In genomic region chr19:38445362-38445761, GRCh38 we compare ENCODE assay signal across 20 cellular contexts. TPM values are rescaled to one million over a fixed set of nuclear protein-coding genes. Genes with fewer than 3 reads are reported as not detected.
DNase-seq lines count a peak whose midpoint lies in the region; ATAC-seq and TF ChIP-seq lines count a peak whose summit lies in the region.
"Had no signal": no experiment of that assay in that cellular context is flagged by ENCODE, and none has a peak within 500 bp of the region (broad histone marks: within the 10 kb centered on the region; RNA-seq: fewer than 3 reads in every experiment).

No MANE protein-coding gene starts in this region.

- no peak overlapping the region for H3K27ac ChIP-seq in neural progenitor cell
- H3K27ac ChIP-seq in esophagus muscularis mucosa (replicated peaks in 1 of 4), result no peak overlapping the region
- H3K27ac ChIP-seq: 22Rv1, BLaER1 had no signal

- no peak overlapping the region for H3K4me2 ChIP-seq in neural progenitor cell
- H3K4me2 ChIP-seq: BLaER1, GM23338 had no signal

- DNase-seq in activated CD8-positive, alpha-beta T cell treated with anti-CD3 and anti-CD28 coated beads, Interleukin-2, amount 10 ng/mL, durations not matched to agents 7 days and 5 days, result no peak
- no peak for DNase-seq in activated CD8-positive, alpha-beta T cell treated with anti-CD3 and anti-CD28 coated beads for 36 hours
- DNase-seq in activated T-helper 1 cell treated with anti-CD3 and anti-CD28 coated beads, Interleukin-12 subunit alpha, Interleukin-12 subunit beta, Interleukin-2, Interleukin-4 antibody, amounts not matched to agents 30 ng/mL and 10 ng/mL and 1 ng/mL, durations not matched to agents 14 hours and 24 hours and 36 hours (ENCODE audit: low spot score), result no peak
- DNase-seq in neural progenitor cell (ENCODE audit: low spot score) (no peak), HFFc6 (no peak), esophagus muscularis mucosa (ENCODE audit: extremely low spot score) (no peak), NCI-H2227 (lab: John Stamatoyannopoulos, UW; ENCODE audit: unreplicated experiment) (no peak)
- DNase-seq: CD4-positive, alpha-beta memory T cell; DMS153; DMS79; GDM1; HCEC 1CT had no signal

- H3F3A ChIP-seq in neural progenitor cell (ENCODE audit: low read depth), result no peaks in the 10 kb centered on the region

- H2AFZ ChIP-seq in neural progenitor cell (replicated peaks), result no peak overlapping the region
- H2AFZ ChIP-seq: GM23338 had no signal

- H3K9me3 ChIP-seq in neural progenitor cell (ENCODE audit: low read depth), result no peaks in the 10 kb centered on the region
- H3K9me3 ChIP-seq in esophagus muscularis mucosa, result no peaks in the 10 kb centered on the region
- H3K9me3 ChIP-seq: BLaER1 had no signal

- H3K4me3 Mint-ChIP-seq in activated CD8-positive, alpha-beta T cell treated with anti-CD3 and anti-CD28 coated beads, Interleukin-2, amount 10 ng/mL, durations not matched to agents 7 days and 5 days, result no peak overlapping the region
- no peak overlapping the region for H3K4me3 Mint-ChIP-seq in activated CD8-positive, alpha-beta T cell treated with anti-CD3 and anti-CD28 coated beads for 36 hours
- no peak overlapping the region for H3K4me3 Mint-ChIP-seq in activated T-helper 1 cell treated with anti-CD3 and anti-CD28 coated beads, Interleukin-12 subunit alpha, Interleukin-12 subunit beta, Interleukin-2, Interleukin-4 antibody, amounts not matched to agents 30 ng/mL and 10 ng/mL and 1 ng/mL, durations not matched to agents 14 hours and 24 hours and 36 hours
- H3K4me3 Mint-ChIP-seq in neural progenitor cell (peak overlapping the region; percentile 0), HFFc6 (no peak overlapping the region)
- H3K4me3 Mint-ChIP-seq: CD14-positive monocyte; CD4-positive, alpha-beta memory T cell; GM23338; IgD-negative memory B cell had no signal

- CTCF ChIA-PET in activated CD8-positive, alpha-beta T cell treated with anti-CD3 and anti-CD28 coated beads, Interleukin-2, amount 10 ng/mL, durations not matched to agents 7 days and 5 days (lab: Charles Lee), result no interaction called here
- CTCF ChIA-PET in activated CD8-positive, alpha-beta T cell treated with anti-CD3 and anti-CD28 coated beads for 36 hours (lab: Charles Lee), result interaction anchor here (1.6 kb wide), 1 partner anchor 42 kb away, joined by 9 read pairs; the partner anchor contains the start of gene FAM98C

- no peak for ATAC-seq in activated CD8-positive, alpha-beta T cell treated with anti-CD3 and anti-CD28 coated beads, Interleukin-2, amount 10 ng/mL, durations not matched to agents 7 days and 5 days
- ATAC-seq in activated CD8-positive, alpha-beta T cell treated with anti-CD3 and anti-CD28 coated beads for 36 hours, result no peak
- ATAC-seq: GM23338, HepG2 had no signal

- H3K9me3 Mint-ChIP-seq in activated CD8-positive, alpha-beta T cell treated with anti-CD3 and anti-CD28 coated beads, Interleukin-2, amount 10 ng/mL, durations not matched to agents 7 days and 5 days (ENCODE audit: insufficient read depth), result no peaks in the 10 kb centered on the region
- H3K9me3 Mint-ChIP-seq in activated CD8-positive, alpha-beta T cell treated with anti-CD3 and anti-CD28 coated beads for 36 hours, result no peaks in the 10 kb centered on the region
- no peaks in the 10 kb centered on the region for H3K9me3 Mint-ChIP-seq in activated T-helper 1 cell treated with anti-CD3 and anti-CD28 coated beads, Interleukin-12 subunit alpha, Interleukin-12 subunit beta, Interleukin-2, Interleukin-4 antibody, amounts not matched to agents 30 ng/mL and 10 ng/mL and 1 ng/mL, durations not matched to agents 14 hours and 24 hours and 36 hours
- H3K9me3 Mint-ChIP-seq in neural progenitor cell (no peaks in the 10 kb centered on the region), HFFc6 (no peaks in the 10 kb centered on the region)
- H3K9me3 Mint-ChIP-seq: GM23338 had no signal

- H3K27ac Mint-ChIP-seq in activated CD8-positive, alpha-beta T cell treated with anti-CD3 and anti-CD28 coated beads, Interleukin-2, amount 10 ng/mL, durations not matched to agents 7 days and 5 days, result peak overlapping the region; percentile 45
- no peak overlapping the region for H3K27ac Mint-ChIP-seq in activated CD8-positive, alpha-beta T cell treated with anti-CD3 and anti-CD28 coated beads for 36 hours
- peak overlapping the region; percentile 6 for H3K27ac Mint-ChIP-seq in activated T-helper 1 cell treated with anti-CD3 and anti-CD28 coated beads, Interleukin-12 subunit alpha, Interleukin-12 subunit beta, Interleukin-2, Interleukin-4 antibody, amounts not matched to agents 30 ng/mL and 10 ng/mL and 1 ng/mL, durations not matched to agents 14 hours and 24 hours and 36 hours
- H3K27ac Mint-ChIP-seq in neural progenitor cell, result no peak overlapping the region
- H3K27ac Mint-ChIP-seq in HFFc6, result no peak overlapping the region
- H3K27ac Mint-ChIP-seq: GM23338, IgD-negative memory B cell had no signal

- TF ChIP-seq EP300 in esophagus muscularis mucosa (IDR thresholded peaks at IDR 0.05), result no peak

- H4K20me1 ChIP-seq in neural progenitor cell (ENCODE audit: low read depth), result no peaks in the 10 kb centered on the region
- H4K20me1 ChIP-seq: BLaER1 had no signal

- H3K36me3 ChIP-seq in neural progenitor cell, result no peaks in the 10 kb centered on the region
- H3K36me3 ChIP-seq in esophagus muscularis mucosa, result no peaks in the 10 kb centered on the region
- H3K36me3 ChIP-seq: BLaER1 had no signal

- H3K4me3 ChIP-seq in neural progenitor cell (no peak overlapping the region), esophagus muscularis mucosa (no peak overlapping the region)
- H3K4me3 ChIP-seq: BLaER1, GM23338 had no signal

- no peak for TF ChIP-seq CTCF in activated CD8-positive, alpha-beta T cell treated with anti-CD3 and anti-CD28 coated beads for 36 hours (IDR thresholded peaks at IDR 0.05)
- TF ChIP-seq CTCF in neural progenitor cell (IDR thresholded peaks at IDR 0.05) (no peak), HFFc6 (IDR thresholded peaks at IDR 0.05) (no peak), esophagus muscularis mucosa (IDR thresholded peaks at IDR 0.05) (no peak)

- no peak overlapping the region for H3K9ac ChIP-seq in neural progenitor cell
- H3K9ac ChIP-seq: BLaER1 had no signal

- H3K27me3 ChIP-seq in neural progenitor cell (no peaks in the 10 kb centered on the region), esophagus muscularis mucosa (peaks cover 0 to 26% (median 0%) of the 10 kb centered on the region in 4 donors)
- H3K27me3 ChIP-seq: BLaER1 had no signal

- H3K27me3 Mint-ChIP-seq in activated CD8-positive, alpha-beta T cell treated with anti-CD3 and anti-CD28 coated beads, Interleukin-2, amount 10 ng/mL, durations not matched to agents 7 days and 5 days (ENCODE audit: low read depth), result peaks cover 2% of the 10 kb centered on the region
- H3K27me3 Mint-ChIP-seq in activated CD8-positive, alpha-beta T cell treated with anti-CD3 and anti-CD28 coated beads for 36 hours, result peaks cover 11% of the 10 kb centered on the region
- H3K27me3 Mint-ChIP-seq in activated T-helper 1 cell treated with anti-CD3 and anti-CD28 coated beads, Interleukin-12 subunit alpha, Interleukin-12 subunit beta, Interleukin-2, Interleukin-4 antibody, amounts not matched to agents 30 ng/mL and 10 ng/mL and 1 ng/mL, durations not matched to agents 14 hours and 24 hours and 36 hours (ENCODE audit: insufficient read depth), result peaks cover 5% of the 10 kb centered on the region
- H3K27me3 Mint-ChIP-seq in neural progenitor cell (ENCODE audit: insufficient read depth, low read depth) (peaks cover 9% of the 10 kb centered on the region), HFFc6 (ENCODE audit: insufficient read depth) (peaks cover 28% of the 10 kb centered on the region)

- TF ChIP-seq POLR2A in esophagus muscularis mucosa (IDR thresholded peaks at IDR 0.05; ENCODE audit: low read depth), result no peak

- no peaks in the 10 kb centered on the region for H3K79me2 ChIP-seq in neural progenitor cell (ENCODE audit: low read depth)

- no peaks in the 10 kb centered on the region for H3K36me3 Mint-ChIP-seq in activated CD8-positive, alpha-beta T cell treated with anti-CD3 and anti-CD28 coated beads, Interleukin-2, amount 10 ng/mL, durations not matched to agents 7 days and 5 days (ENCODE audit: low read depth)
- H3K36me3 Mint-ChIP-seq in activated CD8-positive, alpha-beta T cell treated with anti-CD3 and anti-CD28 coated beads for 36 hours (ENCODE audit: low read depth), result no peaks in the 10 kb centered on the region
- no peaks in the 10 kb centered on the region for H3K36me3 Mint-ChIP-seq in activated T-helper 1 cell treated with anti-CD3 and anti-CD28 coated beads, Interleukin-12 subunit alpha, Interleukin-12 subunit beta, Interleukin-2, Interleukin-4 antibody, amounts not matched to agents 30 ng/mL and 10 ng/mL and 1 ng/mL, durations not matched to agents 14 hours and 24 hours and 36 hours (ENCODE audit: low read depth)
- H3K36me3 Mint-ChIP-seq in neural progenitor cell (no peaks in the 10 kb centered on the region), HFFc6 (ENCODE audit: low read depth) (no peaks in the 10 kb centered on the region)
- H3K36me3 Mint-ChIP-seq: CD14-positive monocyte; CD4-positive, alpha-beta memory T cell; IgD-negative memory B cell had no signal

- POLR2A ChIA-PET in activated CD8-positive, alpha-beta T cell treated with anti-CD3 and anti-CD28 coated beads, Interleukin-2, amount 10 ng/mL, durations not matched to agents 7 days and 5 days (lab: Charles Lee), result no interaction called here
- POLR2A ChIA-PET in activated CD8-positive, alpha-beta T cell treated with anti-CD3 and anti-CD28 coated beads for 36 hours (lab: Charles Lee), result no interaction called here

- peaks cover 4% of the 10 kb centered on the region for H3K4me1 ChIP-seq in neural progenitor cell
- no peaks in the 10 kb centered on the region for H3K4me1 ChIP-seq in esophagus muscularis mucosa
- H3K4me1 ChIP-seq: BLaER1 had no signal

- WGBS in esophagus muscularis mucosa, result 96% methylated on average over 7 of the region's 7 CpGs

- peaks cover 3% of the 10 kb centered on the region for H3K4me1 Mint-ChIP-seq in activated CD8-positive, alpha-beta T cell treated with anti-CD3 and anti-CD28 coated beads, Interleukin-2, amount 10 ng/mL, durations not matched to agents 7 days and 5 days (ENCODE audit: low read depth)
- no peaks in the 10 kb centered on the region for H3K4me1 Mint-ChIP-seq in activated CD8-positive, alpha-beta T cell treated with anti-CD3 and anti-CD28 coated beads for 36 hours (ENCODE audit: low read depth)
- no peaks in the 10 kb centered on the region for H3K4me1 Mint-ChIP-seq in activated T-helper 1 cell treated with anti-CD3 and anti-CD28 coated beads, Interleukin-12 subunit alpha, Interleukin-12 subunit beta, Interleukin-2, Interleukin-4 antibody, amounts not matched to agents 30 ng/mL and 10 ng/mL and 1 ng/mL, durations not matched to agents 14 hours and 24 hours and 36 hours (ENCODE audit: low read depth)
- H3K4me1 Mint-ChIP-seq in neural progenitor cell (peaks cover 6% of the 10 kb centered on the region), HFFc6 (ENCODE audit: low read depth) (no peaks in the 10 kb centered on the region)
- H3K4me1 Mint-ChIP-seq: IgD-negative memory B cell had no signal

- intact Hi-C loops in activated CD8-positive, alpha-beta T cell treated with anti-CD3 and anti-CD28 coated beads for 36 hours (cut with micrococcal nuclease), result no loop called here
- intact Hi-C loops in activated T-helper 1 cell treated with anti-CD3 and anti-CD28 coated beads, Interleukin-12 subunit alpha, Interleukin-12 subunit beta, Interleukin-2, Interleukin-4 antibody, amounts not matched to agents 30 ng/mL and 10 ng/mL and 1 ng/mL, durations not matched to agents 14 hours and 24 hours and 36 hours (cut with micrococcal nuclease), result no loop called here
- intact Hi-C loops in esophagus muscularis mucosa (cut with DNase I), result no loop called here

RNA-seq across cellular contexts. Expression of gene RYR1, which starts 11.9 kb away (rescaled TPM):
- under 1 TPM; 0.42 to 0.83 TPM for total RNA-seq in activated CD8-positive, alpha-beta T cell treated with anti-CD3 and anti-CD28 coated beads, Interleukin-2, amount 10 ng/mL, durations not matched to agents 7 days and 5 days
- total RNA-seq in activated CD8-positive, alpha-beta T cell treated with anti-CD3 and anti-CD28 coated beads for 36 hours, result 1 to 10 TPM in 1 of 2 experiments, under 1 TPM in 1; 0.63 to 1.2 TPM
- total RNA-seq in activated T-helper 1 cell treated with anti-CD3 and anti-CD28 coated beads, Interleukin-12 subunit alpha, Interleukin-12 subunit beta, Interleukin-2, Interleukin-4 antibody, amounts not matched to agents 30 ng/mL and 10 ng/mL and 1 ng/mL, durations not matched to agents 14 hours and 24 hours and 36 hours, result 2.6 and 3.8 TPM in 2 replicates
- total RNA-seq in neural progenitor cell (ENCODE audit: low replicate concordance) (0.60 and 2.2 TPM in 2 replicates), esophagus muscularis mucosa (1 to 10 TPM in 3 of 4 donors, under 1 TPM in 1; 0.99 to 4.0 (median 2.7) TPM)
- total RNA-seq in HFFc6 (2021; fragmentation: NEBNext Ultra II Directional; extraction: Animal tissue kit (Norgen Biotek cat#: 25700)), result not detected
- total RNA-seq: HepG2 had no signal

RNA-seq across cellular contexts. Expression of gene RASGRP4, which starts 19.3 kb away (rescaled TPM):
- under 1 TPM; 0.42 to 0.50 TPM for total RNA-seq in activated CD8-positive, alpha-beta T cell treated with anti-CD3 and anti-CD28 coated beads, Interleukin-2, amount 10 ng/mL, durations not matched to agents 7 days and 5 days
- total RNA-seq in activated CD8-positive, alpha-beta T cell treated with anti-CD3 and anti-CD28 coated beads for 36 hours, result 1 to 10 TPM; 1.4 to 1.8 TPM
- total RNA-seq in activated T-helper 1 cell treated with anti-CD3 and anti-CD28 coated beads, Interleukin-12 subunit alpha, Interleukin-12 subunit beta, Interleukin-2, Interleukin-4 antibody, amounts not matched to agents 30 ng/mL and 10 ng/mL and 1 ng/mL, durations not matched to agents 14 hours and 24 hours and 36 hours, result 1.5 and 1.8 TPM in 2 replicates
- total RNA-seq in neural progenitor cell (ENCODE audit: low replicate concordance) (0.09 TPM in 1 of 2 replicates, not detected in the other), esophagus muscularis mucosa (1 to 10 TPM; 3.2 to 7.8 (median 4.4) TPM)
- total RNA-seq in HFFc6 (2021; fragmentation: NEBNext Ultra II Directional; extraction: Animal tissue kit (Norgen Biotek cat#: 25700)), result not detected
- total RNA-seq: A673, Daoy, HepG2 had no signal

RNA-seq across cellular contexts. Expression of gene FAM98C, which starts 42.5 kb away (rescaled TPM):
- 10 to 100 TPM; 21.0 to 25.9 TPM for total RNA-seq in activated CD8-positive, alpha-beta T cell treated with anti-CD3 and anti-CD28 coated beads, Interleukin-2, amount 10 ng/mL, durations not matched to agents 7 days and 5 days
- 10 to 100 TPM; 11.7 to 12.5 TPM for total RNA-seq in activated CD8-positive, alpha-beta T cell treated with anti-CD3 and anti-CD28 coated beads for 36 hours
- total RNA-seq in activated T-helper 1 cell treated with anti-CD3 and anti-CD28 coated beads, Interleukin-12 subunit alpha, Interleukin-12 subunit beta, Interleukin-2, Interleukin-4 antibody, amounts not matched to agents 30 ng/mL and 10 ng/mL and 1 ng/mL, durations not matched to agents 14 hours and 24 hours and 36 hours, result 26.6 and 27.5 TPM in 2 replicates
- total RNA-seq in neural progenitor cell (ENCODE audit: low replicate concordance), result 3.5 and 13.2 TPM in 2 replicates
- 10 to 100 TPM; 12.5 to 16.9 (median 15.6) TPM for total RNA-seq in HFFc6 (2021; fragmentation: NEBNext Ultra II Directional; extraction: Animal tissue kit (Norgen Biotek cat#: 25700))
- 10 to 100 TPM; 16.2 to 22.0 (median 19.7) TPM for total RNA-seq in esophagus muscularis mucosa

RNA-seq across cellular contexts. Expression of gene SPRED3, which starts 56.9 kb away (rescaled TPM):
- 1 to 10 TPM in 1 of 2 experiments, under 1 TPM in 1; 0.90 to 1.3 TPM for total RNA-seq in activated CD8-positive, alpha-beta T cell treated with anti-CD3 and anti-CD28 coated beads, Interleukin-2, amount 10 ng/mL, durations not matched to agents 7 days and 5 days
- total RNA-seq in activated CD8-positive, alpha-beta T cell treated with anti-CD3 and anti-CD28 coated beads for 36 hours, result 1 to 10 TPM in 1 of 2 experiments, under 1 TPM in 1; 0.69 to 1.5 TPM
- total RNA-seq in activated T-helper 1 cell treated with anti-CD3 and anti-CD28 coated beads, Interleukin-12 subunit alpha, Interleukin-12 subunit beta, Interleukin-2, Interleukin-4 antibody, amounts not matched to agents 30 ng/mL and 10 ng/mL and 1 ng/mL, durations not matched to agents 14 hours and 24 hours and 36 hours, result 2.2 and 2.6 TPM in 2 replicates
- total RNA-seq in neural progenitor cell (ENCODE audit: low replicate concordance) (0.99 and 4.6 TPM in 2 replicates), esophagus muscularis mucosa (under 1 TPM; 0.46 to 0.83 (median 0.59) TPM)
- 10 to 100 TPM; 11.7 to 15.3 (median 13.1) TPM for total RNA-seq in HFFc6 (2021; fragmentation: NEBNext Ultra II Directional; extraction: Animal tissue kit (Norgen Biotek cat#: 25700))

RNA-seq across cellular contexts. Expression of gene GGN, which starts 57.5 kb away (rescaled TPM):
- total RNA-seq in activated CD8-positive, alpha-beta T cell treated with anti-CD3 and anti-CD28 coated beads, Interleukin-2, amount 10 ng/mL, durations not matched to agents 7 days and 5 days, result not detected
- not detected for total RNA-seq in activated CD8-positive, alpha-beta T cell treated with anti-CD3 and anti-CD28 coated beads for 36 hours
- total RNA-seq in activated T-helper 1 cell treated with anti-CD3 and anti-CD28 coated beads, Interleukin-12 subunit alpha, Interleukin-12 subunit beta, Interleukin-2, Interleukin-4 antibody, amounts not matched to agents 30 ng/mL and 10 ng/mL and 1 ng/mL, durations not matched to agents 14 hours and 24 hours and 36 hours, result 0.17 and 0.39 TPM in 2 replicates
- total RNA-seq in neural progenitor cell (ENCODE audit: low replicate concordance) (1.0 TPM in 1 of 2 replicates, not detected in the other), esophagus muscularis mucosa (1 to 10 TPM in 1 of 4 donors, under 1 TPM in 2, not detected in 1; 0.33 to 2.2 (median 0.91) TPM)
- 1 to 10 TPM; 1.7 to 3.2 (median 2.2) TPM for total RNA-seq in HFFc6 (2021; fragmentation: NEBNext Ultra II Directional; extraction: Animal tissue kit (Norgen Biotek cat#: 25700))
- total RNA-seq: Daoy, HepG2 had no signal

Comparison
In these comparisons a context has a peak if more than half of its experiments do, and no peak if none do; other contexts are left out.
1. H3K27ac Mint-ChIP-seq: peak in activated CD8-positive, alpha-beta T cell treated with anti-CD3 and anti-CD28 coated beads, Interleukin-2, amount 10 ng/mL, durations not matched to agents 7 days and 5 days (single experiment) and activated T-helper 1 cell treated with anti-CD3 and anti-CD28 coated beads, Interleukin-12 subunit alpha, Interleukin-12 subunit beta, Interleukin-2, Interleukin-4 antibody, amounts not matched to agents 30 ng/mL and 10 ng/mL and 1 ng/mL, durations not matched to agents 14 hours and 24 hours and 36 hours (single experiment); none in activated CD8-positive, alpha-beta T cell treated with anti-CD3 and anti-CD28 coated beads for 36 hours (single experiment), neural progenitor cell (single experiment) and HFFc6 (single experiment).